Comparison of ENCODE assay signal across 1 cellular context in the genomic region with DNA sequence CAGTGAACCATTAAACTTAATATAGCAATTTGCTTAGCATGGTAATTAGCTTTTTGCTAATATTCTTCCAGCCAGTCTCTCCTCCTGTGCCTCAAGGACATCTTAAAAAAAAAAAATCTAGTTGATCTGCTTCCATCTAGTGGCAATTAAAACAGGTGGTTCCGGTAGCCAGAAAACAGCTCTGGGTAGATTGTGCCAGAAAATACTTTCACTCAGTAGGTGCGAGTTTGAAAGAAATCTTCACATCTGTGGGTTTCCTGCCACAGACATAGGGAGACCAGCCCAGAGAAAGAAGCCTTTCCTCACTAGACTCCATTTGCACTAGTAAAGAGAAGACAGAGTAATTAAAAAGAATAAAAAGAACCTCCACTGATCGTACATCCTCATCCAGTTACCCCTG.
TF ChIP-seq lines count a peak whose summit lies in the region.

No MANE protein-coding gene starts in this region.

TF ChIP-seq in GM23338, 12 proteins besides CTCF, POLR2A, EP300 and RAD21 (continued from another document):
- TF ChIP-seq, protein P1, sequence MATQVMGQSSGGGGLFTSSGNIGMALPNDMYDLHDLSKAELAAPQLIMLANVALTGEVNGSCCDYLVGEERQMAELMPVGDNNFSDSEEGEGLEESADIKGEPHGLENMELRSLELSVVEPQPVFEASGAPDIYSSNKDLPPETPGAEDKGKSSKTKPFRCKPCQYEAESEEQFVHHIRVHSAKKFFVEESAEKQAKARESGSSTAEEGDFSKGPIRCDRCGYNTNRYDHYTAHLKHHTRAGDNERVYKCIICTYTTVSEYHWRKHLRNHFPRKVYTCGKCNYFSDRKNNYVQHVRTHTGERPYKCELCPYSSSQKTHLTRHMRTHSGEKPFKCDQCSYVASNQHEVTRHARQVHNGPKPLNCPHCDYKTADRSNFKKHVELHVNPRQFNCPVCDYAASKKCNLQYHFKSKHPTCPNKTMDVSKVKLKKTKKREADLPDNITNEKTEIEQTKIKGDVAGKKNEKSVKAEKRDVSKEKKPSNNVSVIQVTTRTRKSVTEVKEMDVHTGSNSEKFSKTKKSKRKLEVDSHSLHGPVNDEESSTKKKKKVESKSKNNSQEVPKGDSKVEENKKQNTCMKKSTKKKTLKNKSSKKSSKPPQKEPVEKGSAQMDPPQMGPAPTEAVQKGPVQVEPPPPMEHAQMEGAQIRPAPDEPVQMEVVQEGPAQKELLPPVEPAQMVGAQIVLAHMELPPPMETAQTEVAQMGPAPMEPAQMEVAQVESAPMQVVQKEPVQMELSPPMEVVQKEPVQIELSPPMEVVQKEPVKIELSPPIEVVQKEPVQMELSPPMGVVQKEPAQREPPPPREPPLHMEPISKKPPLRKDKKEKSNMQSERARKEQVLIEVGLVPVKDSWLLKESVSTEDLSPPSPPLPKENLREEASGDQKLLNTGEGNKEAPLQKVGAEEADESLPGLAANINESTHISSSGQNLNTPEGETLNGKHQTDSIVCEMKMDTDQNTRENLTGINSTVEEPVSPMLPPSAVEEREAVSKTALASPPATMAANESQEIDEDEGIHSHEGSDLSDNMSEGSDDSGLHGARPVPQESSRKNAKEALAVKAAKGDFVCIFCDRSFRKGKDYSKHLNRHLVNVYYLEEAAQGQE (IDR thresholded peaks at IDR 0.05; ENCODE audit: unreplicated experiment), result no peak
- TF ChIP-seq ZNF462 (CRISPR knock-in tag; IDR thresholded peaks at IDR 0.05) (no peak), ZNF331 (CRISPR knock-in tag; IDR thresholded peaks at IDR 0.05; ENCODE audit: low read depth) (no peak)
